Comparison of ENCODE assay signal across 10 cellular contexts in genomic region chr14:104665092-104665662, GRCh38. TPM values are rescaled to one million over a fixed set of nuclear protein-coding genes. Genes with fewer than 3 reads are reported as not detected.
A peak's percentile ranks its signal among the peaks of the same experiment; 100 is the strongest.
DNase-seq lines count a peak whose midpoint lies in the region; ATAC-seq and TF ChIP-seq lines count a peak whose summit lies in the region.
"Had no signal": no experiment of that assay in that cellular context is flagged by ENCODE, and none has a peak within 500 bp of the region (broad histone marks: within the 10 kb centered on the region; RNA-seq: fewer than 3 reads in every experiment).

No MANE protein-coding gene starts in this region.

- BruUV-seq in Calu3 (replicated peaks; lab: Mats Ljungman, UMichigan) = no TSS peak
- no TSS peak for BruUV-seq in IMR-90 (replicated peaks; lab: Mats Ljungman, UMichigan)

- no peak for TF ChIP-seq CTCF in Calu3 (IDR thresholded peaks at IDR 0.05; ENCODE audit: unreplicated experiment)
- no peak for TF ChIP-seq CTCF in IMR-90 (conservative IDR thresholded peaks at IDR 0.05; ENCODE audit: low read depth, low read length)
- no peak for TF ChIP-seq CTCF in nephron (IDR thresholded peaks at IDR 0.05; ENCODE audit: unreplicated experiment in 3 of 3)
- no peak for TF ChIP-seq CTCF in gastrocnemius medialis (IDR thresholded peaks at IDR 0.05 in 4 of 5, conservative IDR thresholded peaks at IDR 0.05 in 1 of 5)
- no peak for TF ChIP-seq CTCF in upper lobe of left lung (IDR thresholded peaks at IDR 0.05)
- no peak for TF ChIP-seq CTCF in brain microvascular endothelial cell (IDR thresholded peaks at IDR 0.05; ENCODE audit: low read depth, low read length, missing control alignments)

- no peak for TF ChIP-seq RAD21 in IMR-90 (IDR thresholded peaks at IDR 0.05; ENCODE audit: low read length)

- H3K4me3 Mint-ChIP-seq in Calu3 (ENCODE audit: low read depth, unreplicated experiment) (peak overlapping the region; percentile 6), nephron (peak overlapping the region in 2 of 3 experiments; percentile 2 to 33)

- H4K91ac ChIP-seq in IMR-90 (ENCODE audit: insufficient read depth, low read depth, low read length) = peak overlapping the region; percentile 68

- H3K4me3 ChIP-seq in IMR-90 (ENCODE audit: insufficient read depth, low read depth, low read length) (no peak overlapping the region), gastrocnemius medialis (no peak overlapping the region), upper lobe of left lung (no peak overlapping the region), brain microvascular endothelial cell (ENCODE audit: low read depth, low read length) (no peak overlapping the region)

- peak overlapping the region; percentile 38; the same call in 1 of the 2 replicates for H3K14ac ChIP-seq in IMR-90 (replicated peaks; ENCODE audit: low read depth, low read length)

- dilution Hi-C loops in IMR-90 (cut with HindIII; ENCODE audit: low sequenced_read_pairs, unreplicated experiment) = no loop called here

- intact Hi-C loops in Calu3 (cut with micrococcal nuclease; ENCODE audit: unreplicated experiment) = loop anchor here (5.0 kb wide), 1 partner anchor 42 kb away; no protein-coding TSS in a partner anchor
- intact Hi-C loops in IMR-90 (cut with micrococcal nuclease) = loop anchor here (1.0 kb wide), 1 partner anchor 24 kb away; the partner anchor contains the start of gene INF2
- intact Hi-C loops in gastrocnemius medialis (cut with DNase I; ENCODE audit: low total_unique reads) = no loop called here

- H3K27ac ChIP-seq in IMR-90 (ENCODE audit: insufficient read depth, low read length) (no peak overlapping the region), cingulate gyrus (ENCODE audit: low read depth, low read length) (peak overlapping the region; percentile 93), gastrocnemius medialis (no peak overlapping the region), upper lobe of left lung (peak overlapping the region in 1 of 4 donors; percentile 0), brain microvascular endothelial cell (no peak overlapping the region)

- ATAC-seq in IMR-90 (ENCODE audit: low read depth) (peak; percentile 71), gastrocnemius medialis (no peak), upper lobe of left lung (ENCODE audit: low FRiP score in 2 of 2) (no peak), GM19463 (IDR thresholded peaks at IDR 0.05; ENCODE audit: unreplicated experiment) (no peak)

- peak overlapping the region; percentile 82 to 88; a peak in 3 of 4 replicates for H4K8ac ChIP-seq in IMR-90 (ENCODE audit: low read depth in 2 of 2, low read length in 2 of 2)

- peak overlapping the region; percentile 76 for H2BK120ac ChIP-seq in IMR-90 (ENCODE audit: low read depth, low read length)

- no peaks in the 10 kb centered on the region for H3K79me1 ChIP-seq in IMR-90 (ENCODE audit: low read depth in 1 of 2, low read length in 2 of 2)

- peak overlapping the region; percentile 69 for H3K18ac ChIP-seq in IMR-90 (ENCODE audit: low read depth, low read length)

- H2BK15ac ChIP-seq in IMR-90 (ENCODE audit: low read depth, low read length) = peak overlapping the region; percentile 84; the same call in 1 of the 3 replicates

- WGBS in IMR-90 (ENCODE audit: extremely low coverage in 2 of 2, insufficient read length in 1 of 2), 2 experiments = 50% methylated on average over 1 of the region's 2 CpGs; no CpG with 5 or more reads in 1 of the 2 experiments
- 35% methylated on average over 2 of the region's 2 CpGs; no CpG with 5 or more reads in 1 of the 2 donors for WGBS in upper lobe of left lung, 2 donors

- no peak overlapping the region; the same call in 1 of the 2 replicates for H2BK20ac ChIP-seq in IMR-90 (ENCODE audit: low read depth, low read length)

- H3K27me3 Mint-ChIP-seq in Calu3 (ENCODE audit: unreplicated experiment) = no peaks in the 10 kb centered on the region
- peaks cover 7% of the 10 kb centered on the region for H3K27me3 Mint-ChIP-seq in nephron (ENCODE audit: low read depth)

- H4K20me1 ChIP-seq in IMR-90 (ENCODE audit: insufficient read depth, low read length) = no peaks in the 10 kb centered on the region

- no peak for DNase-seq in Calu3
- DNase-seq in IMR-90 = peak; percentile 33
- no peak for DNase-seq in gastrocnemius medialis
- DNase-seq in upper lobe of left lung = no peak
- DNase-seq in brain microvascular endothelial cell = no peak
- DNase-seq: NCI-H1930, SW 1271 had no signal

- no peak for TF ChIP-seq POLR2A in IMR-90 (IDR thresholded peaks at IDR 0.05; ENCODE audit: low read depth, low read length)
- no peak for TF ChIP-seq POLR2A in gastrocnemius medialis (IDR thresholded peaks at IDR 0.05)
- no peak for TF ChIP-seq POLR2A in upper lobe of left lung (IDR thresholded peaks at IDR 0.05)

- peak overlapping the region; percentile 81 for H2AFZ ChIP-seq in IMR-90 (replicated peaks; ENCODE audit: low read length, poor library complexity)

- 0 out of 2 replicates have a peak overlapping the region, but pooled peaks have one; percentile 17 for H3K9ac ChIP-seq in IMR-90 (ENCODE audit: low read depth, low read length)

- H3K4me1 ChIP-seq in IMR-90 (ENCODE audit: control insufficient read depth, insufficient read depth, low read length) (peaks cover 6% of the 10 kb centered on the region; the same call in 1 of the 2 replicates), gastrocnemius medialis (peaks cover 0 to 4% of the 10 kb centered on the region in 2 donors), upper lobe of left lung (peaks cover 9 to 15% (median 11%) of the 10 kb centered on the region in 4 donors)

- H3K36me3 Mint-ChIP-seq in Calu3 (ENCODE audit: insufficient read depth, unreplicated experiment) (peaks cover 5% of the 10 kb centered on the region), nephron (ENCODE audit: low read depth) (no peaks in the 10 kb centered on the region)

- H3K27me3 ChIP-seq in IMR-90 (ENCODE audit: control insufficient read depth, insufficient read depth, low read length) = peaks cover 2% of the 10 kb centered on the region; the same call in 1 of the 2 replicates
- H3K27me3 ChIP-seq in gastrocnemius medialis = peaks cover 3 to 8% (median 4%) of the 10 kb centered on the region in 3 donors
- H3K27me3 ChIP-seq in upper lobe of left lung = peaks cover 0 to 4% (median under 1%) of the 10 kb centered on the region in 4 donors
- H3K27me3 ChIP-seq in brain microvascular endothelial cell (replicated peaks) = no peaks in the 10 kb centered on the region

- peak overlapping the region; percentile 76 for H3K27ac Mint-ChIP-seq in Calu3 (ENCODE audit: unreplicated experiment)
- peak overlapping the region in 2 of 3 experiments; percentile 58 to 66 for H3K27ac Mint-ChIP-seq in nephron

- H3K4me1 Mint-ChIP-seq in Calu3 (ENCODE audit: low read depth, unreplicated experiment) = peaks cover 22% of the 10 kb centered on the region
- peaks cover 20% of the 10 kb centered on the region for H3K4me1 Mint-ChIP-seq in nephron

- H2BK5ac ChIP-seq in IMR-90 (ENCODE audit: low read depth, low read length, poor library complexity, severe bottlenecking) = peak overlapping the region; percentile 94

- H3K36me3 ChIP-seq in IMR-90 (ENCODE audit: control insufficient read depth, insufficient read depth, low read length) (no peaks in the 10 kb centered on the region), gastrocnemius medialis (no peaks in the 10 kb centered on the region), upper lobe of left lung (no peaks in the 10 kb centered on the region), brain microvascular endothelial cell (replicated peaks) (no peaks in the 10 kb centered on the region)

- CTCF ChIA-PET in Calu3 (lab: Charles Lee) = interaction anchor here (0.8 to 2.3 kb wide), 10 partner anchors 8 to 44 kb away, joined by 3 to 47 read pairs (median 10); no protein-coding TSS in a partner anchor
- CTCF ChIA-PET in IMR-90 (lab: Yijun Ruan, JAX) = interaction anchor here (1.2 to 1.4 kb wide), 2 partner anchors 16 to 44 kb away, joined by 4 to 6 read pairs; no protein-coding TSS in a partner anchor

- peak overlapping the region; percentile 86 for H3K4ac ChIP-seq in IMR-90 (ENCODE audit: low read depth, low read length)

- TF ChIP-seq EP300 in upper lobe of left lung (IDR thresholded peaks at IDR 0.05) = no peak

- POLR2A ChIA-PET in IMR-90 (lab: Charles Lee; ENCODE audit: unreplicated experiment) = interaction anchor here (0.8 kb wide), 1 partner anchor 24 kb away, joined by 3 read pairs; no protein-coding TSS in a partner anchor

- H2AK9ac ChIP-seq in IMR-90 (replicated peaks; ENCODE audit: low read depth, low read length, poor library complexity) = peak overlapping the region; percentile 42

- no peak overlapping the region for H3K56ac ChIP-seq in IMR-90 (ENCODE audit: extremely low read depth, insufficient read depth, low read length)

- peaks cover 7% of the 10 kb centered on the region for H3K9me1 ChIP-seq in IMR-90 (ENCODE audit: insufficient read depth, low read length)

- H2AK5ac ChIP-seq in IMR-90 (ENCODE audit: low read depth, low read length) = peak overlapping the region; percentile 98

- peak overlapping the region; percentile 78; the same call in 1 of the 2 replicates for H4K5ac ChIP-seq in IMR-90 (ENCODE audit: low read depth, low read length)

- no peak overlapping the region for H3K4me2 ChIP-seq in IMR-90 (ENCODE audit: low read depth, low read length)

- peaks cover 6% of the 10 kb centered on the region for H3K9me3 Mint-ChIP-seq in Calu3 (ENCODE audit: low read depth, unreplicated experiment)
- peaks cover 11% of the 10 kb centered on the region for H3K9me3 Mint-ChIP-seq in nephron

- H3K9me3 ChIP-seq in IMR-90 (ENCODE audit: control insufficient read depth, insufficient read depth, low read length) (peaks cover 4% of the 10 kb centered on the region; the same call in 1 of the 2 replicates), gastrocnemius medialis (no peaks in the 10 kb centered on the region), upper lobe of left lung (no peaks in the 10 kb centered on the region)

- H3K23ac ChIP-seq in IMR-90 (ENCODE audit: low read depth, low read length) = peak overlapping the region; percentile 71; the same call in 1 of the 2 replicates

- in situ Hi-C loops in IMR-90 (cut with MboI; ENCODE audit: low sequenced_read_pairs) = no loop called here
- in situ Hi-C loops in gastrocnemius medialis (cut with MboI; ENCODE audit: low sequenced_read_pairs in 4 of 4) = no loop called here
- in situ Hi-C loops in brain microvascular endothelial cell (cut with HindIII; ENCODE audit: low pct_ligation_motif_present, low sequenced_read_pairs) = no loop called here

RNA-seq across cellular contexts. Expression of gene INF2, which starts 24.2 kb away (rescaled TPM):
- total RNA-seq in Calu3 (2022) = 208 and 220 TPM in 2 replicates
- 16.8 and 20.0 TPM in 2 replicates for total RNA-seq in IMR-90 (2012; rRNA removed)
- 62.1 and 76.2 TPM in 2 replicates for polyA plus RNA-seq in IMR-90 (2012; rRNA removed)
- polyA plus RNA-seq in IMR-90 (2012; cell fraction: cytosol; rRNA removed) = 39.3 and 68.1 TPM in 2 replicates
- polyA plus RNA-seq in IMR-90 (2012; cell fraction: nucleus; rRNA removed; ENCODE audit: low replicate concordance) = 179 and 366 TPM in 2 replicates
- total RNA-seq in gastrocnemius medialis = 10 to 100 TPM; 11.6 to 34.6 (median 19.7) TPM
- total RNA-seq in upper lobe of left lung = 100 to 1,000 TPM in 5 of 6 donors, 10 to 100 TPM in 1; 65.2 to 259 (median 131) TPM

RNA-seq across cellular contexts. Expression of gene ADSS1, which starts 58.9 kb away (rescaled TPM):
- 8.6 and 10.0 TPM in 2 replicates for total RNA-seq in Calu3 (2022)
- 1.8 and 2.5 TPM in 2 replicates for total RNA-seq in IMR-90 (2012; rRNA removed)
- polyA plus RNA-seq in IMR-90 (2012; rRNA removed) = 3.9 and 5.2 TPM in 2 replicates
- polyA plus RNA-seq in IMR-90 (2012; cell fraction: cytosol; rRNA removed) = 5.9 and 6.5 TPM in 2 replicates
- polyA plus RNA-seq in IMR-90 (2012; cell fraction: nucleus; rRNA removed; ENCODE audit: low replicate concordance) = 28.6 and 32.1 TPM in 2 replicates
- total RNA-seq in gastrocnemius medialis = 100 to 1,000 TPM; 165 to 577 (median 232) TPM
- 10 to 100 TPM in 1 of 6 donors, 1 to 10 TPM in 5; 4.9 to 34.6 (median 6.2) TPM for total RNA-seq in upper lobe of left lung

Comparison
In these comparisons a context has a peak if more than half of its experiments do, and no peak if none do; other contexts are left out.
1. RNA of gene ADSS1, which starts 58.9 kb away (total RNA-seq): 165 to 577 TPM in gastrocnemius medialis; 8.6 to 10.0 TPM in Calu3, 4.9 to 34.6 TPM in upper lobe of left lung and 1.8 to 2.5 TPM in IMR-90; every median in the first group is over 4 times any median in the second.